Comparison of ENCODE assay signal across 13 cellular contexts in the genomic region with DNA sequence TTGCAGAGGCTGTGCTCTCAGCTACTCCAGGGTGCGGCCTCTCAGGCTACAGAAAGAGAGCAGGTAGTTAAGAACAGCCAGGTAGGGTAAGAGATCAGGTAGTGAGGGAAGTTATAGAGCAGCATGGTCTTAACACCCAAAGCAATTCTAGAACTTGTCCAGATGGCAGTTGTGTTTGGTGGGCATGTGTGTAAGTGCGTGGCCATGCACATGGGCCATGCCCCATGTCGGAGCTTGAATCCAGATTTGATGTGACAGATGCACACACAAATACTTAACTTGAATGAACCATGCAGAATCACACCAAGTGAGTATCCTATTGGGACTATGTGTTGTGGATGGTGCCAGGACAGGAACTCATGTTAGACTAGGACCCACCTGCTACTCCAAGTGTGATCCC.
DNase-seq lines count a peak whose midpoint lies in the region; TF ChIP-seq lines count a peak whose summit lies in the region.
"Had no signal": no experiment of that assay in that cellular context is flagged by ENCODE, and none has a peak within 500 bp of the region (broad histone marks: within the 10 kb centered on the region; RNA-seq: fewer than 3 reads in every experiment).

No MANE protein-coding gene starts in this region.

- H3K27ac Mint-ChIP-seq in type B pancreatic cell = no peak overlapping the region
- H3K27ac Mint-ChIP-seq: CD4-positive, CD25-positive, alpha-beta regulatory T cell; CD8-positive, alpha-beta memory T cell had no signal

- DNase-seq in ecto neural progenitor cell (ENCODE audit: low spot score) = peak; percentile 15
- peak; percentile 31 for DNase-seq in islet precursor cell
- DNase-seq in type B pancreatic cell (ENCODE audit: extremely low spot score, unreplicated experiment) = peak; percentile 43
- DNase-seq in DMS114 treated with DMSO at 0.1 percent for 48 hours (lab: John Stamatoyannopoulos, UW; ENCODE audit: unreplicated experiment) = no peak
- DNase-seq in NCI-H1694 treated with DMSO at 0.1 percent for 48 hours (lab: John Stamatoyannopoulos, UW) = no peak
- no peak for DNase-seq in NCI-H2029 (lab: John Stamatoyannopoulos, UW)
- DNase-seq: ACHN; BE2C; C1 segment of cervical spinal cord; CD4-positive, CD25-positive, alpha-beta regulatory T cell; CD8-positive, alpha-beta memory T cell; COR-L47; DMS 273 treated with DMSO at 0.1 percent for 48 hours had no signal

- H3K27me3 Mint-ChIP-seq in type B pancreatic cell = peaks cover 22% of the 10 kb centered on the region

- H3K4me1 Mint-ChIP-seq in type B pancreatic cell (ENCODE audit: unreplicated experiment) = no peaks in the 10 kb centered on the region
- H3K4me1 Mint-ChIP-seq: CD4-positive, CD25-positive, alpha-beta regulatory T cell; CD8-positive, alpha-beta memory T cell had no signal

- H3K36me3 Mint-ChIP-seq in type B pancreatic cell = no peaks in the 10 kb centered on the region
- H3K36me3 Mint-ChIP-seq: CD4-positive, CD25-positive, alpha-beta regulatory T cell; CD8-positive, alpha-beta memory T cell had no signal

- no peak for TF ChIP-seq CTCF in type B pancreatic cell (conservative IDR thresholded peaks at IDR 0.05)

- no peak overlapping the region for H3K4me3 Mint-ChIP-seq in type B pancreatic cell
- H3K4me3 Mint-ChIP-seq: CD4-positive, CD25-positive, alpha-beta regulatory T cell; CD8-positive, alpha-beta memory T cell had no signal

- no peaks in the 10 kb centered on the region for H3K9me3 Mint-ChIP-seq in type B pancreatic cell
- H3K9me3 Mint-ChIP-seq: CD8-positive, alpha-beta memory T cell had no signal

Comparison
In these comparisons a context has a peak if more than half of its experiments do, and no peak if none do; other contexts are left out.
1. DNase-seq: peak in ecto neural progenitor cell (single experiment), islet precursor cell (single experiment) and type B pancreatic cell (single experiment); none in DMS114 treated with DMSO at 0.1 percent for 48 hours (single experiment), NCI-H1694 treated with DMSO at 0.1 percent for 48 hours (single experiment) and NCI-H2029 (single experiment).